In genomic region chr11:44305643-44306468, GRCh38 we compare ENCODE assay signal across 8 cellular contexts. TPM values are rescaled to one million over a fixed set of nuclear protein-coding genes. Genes with fewer than 3 reads are reported as not detected.
DNase-seq lines count a peak whose midpoint lies in the region; ATAC-seq and TF ChIP-seq lines count a peak whose summit lies in the region.

No MANE protein-coding gene starts in this region.

- H3K36me3 ChIP-seq in CD8-positive, alpha-beta memory T cell (ENCODE audit: insufficient read depth, low read length) = no peaks in the 10 kb centered on the region
- no peaks in the 10 kb centered on the region for H3K36me3 ChIP-seq in prostate gland

- WGBS in prostate gland = 19% methylated on average over 58 of the region's 58 CpGs

- no peak for TF ChIP-seq POLR2A in erythroblast (IDR thresholded peaks at IDR 0.05; ENCODE audit: low read length)
- no peak for TF ChIP-seq POLR2A in prostate gland (IDR thresholded peaks at IDR 0.05)

- peak overlapping the region in 3 of 8 donors; percentile 34 to 60 (median 51) for H3K27ac Mint-ChIP-seq in CD8-positive, alpha-beta memory T cell

- peaks cover 0 to 6% (median 0%) of the 10 kb centered on the region in 5 donors for H3K9me3 Mint-ChIP-seq in CD8-positive, alpha-beta memory T cell

- peaks cover 16% of the 10 kb centered on the region for H3K4me1 ChIP-seq in CD8-positive, alpha-beta memory T cell (ENCODE audit: insufficient read depth, low read length)
- H3K4me1 ChIP-seq in prostate gland (replicated peaks) = no peaks in the 10 kb centered on the region

- H3K9me3 ChIP-seq in CD8-positive, alpha-beta memory T cell (ENCODE audit: low read length) = no peaks in the 10 kb centered on the region
- no peaks in the 10 kb centered on the region for H3K9me3 ChIP-seq in prostate gland

- peak overlapping the region; percentile 81 to 93 (median 85) for H3K4me3 Mint-ChIP-seq in CD8-positive, alpha-beta memory T cell

- peak overlapping the region; percentile 59 for H3K4me3 ChIP-seq in CD8-positive, alpha-beta memory T cell (ENCODE audit: low read length)
- peak overlapping the region; percentile 18 to 29 for H3K4me3 ChIP-seq in prostate gland

- intact Hi-C loops in prostate gland (cut with DNase I) = no loop called here

- peaks cover 0 to 2% (median 0%) of the 10 kb centered on the region in 3 donors for H3K36me3 Mint-ChIP-seq in CD8-positive, alpha-beta memory T cell

- no peak overlapping the region for H3K27ac ChIP-seq in CD8-positive, alpha-beta memory T cell (ENCODE audit: low read depth, low read length)
- H3K27ac ChIP-seq in prostate gland = no peak overlapping the region

- H3K27me3 Mint-ChIP-seq in CD8-positive, alpha-beta memory T cell = peaks cover 69 to 78% of the 10 kb centered on the region in 2 donors

- DNase-seq in CD8-positive, alpha-beta memory T cell = peak in 1 of 5 donors; percentile 13
- DNase-seq in RPMI8226 (peak; percentile 57), erythroblast (lab: John Stamatoyannopoulos, UW) (peak; percentile 17 to 42), prostate gland (ENCODE audit: low spot score) (no peak), dedifferentiated amniotic fluid mesenchymal stem cell (ENCODE audit: extremely low spot score) (no peak), GOT3 (lab: John Stamatoyannopoulos, UW) (no peak), omental fat pad (ENCODE audit: low spot score) (no peak)

- POLR2A ChIA-PET in CD8-positive, alpha-beta memory T cell (lab: Charles Lee) = no interaction called here

- CTCF ChIA-PET in CD8-positive, alpha-beta memory T cell (lab: Charles Lee) = no interaction called here

- peaks cover 27 to 54% (median 28%) of the 10 kb centered on the region in 3 donors for H3K4me1 Mint-ChIP-seq in CD8-positive, alpha-beta memory T cell

- peaks cover 38% of the 10 kb centered on the region for H3K27me3 ChIP-seq in CD8-positive, alpha-beta memory T cell (ENCODE audit: insufficient read depth, low read length, poor library complexity, severe bottlenecking)
- H3K27me3 ChIP-seq in prostate gland (replicated peaks; ENCODE audit: insufficient read depth) = peaks cover 49% of the 10 kb centered on the region

- ATAC-seq in omental fat pad (ENCODE audit: low FRiP score) = no peak
- no peak for ATAC-seq in HG02678 (IDR thresholded peaks at IDR 0.05; ENCODE audit: unreplicated experiment)

- no peak for TF ChIP-seq CTCF in prostate gland (IDR thresholded peaks at IDR 0.05)
- TF ChIP-seq CTCF in omental fat pad (IDR thresholded peaks at IDR 0.05) = no peak

RNA-seq across cellular contexts. Expression of gene ALX4, which starts 4.1 kb away (rescaled TPM):
- not detected for total RNA-seq in CD8-positive, alpha-beta memory T cell
- polyA plus RNA-seq in CD8-positive, alpha-beta memory T cell = not detected
- total RNA-seq in prostate gland (under 1 TPM; 0.17 to 0.36 TPM), omental fat pad (under 1 TPM in 3 of 4 donors, not detected in 1; 0.09 to 0.32 (median 0.13) TPM)

Comparison
In these comparisons a context has a peak if more than half of its experiments do, and no peak if none do; other contexts are left out.
1. DNase-seq: peak in RPMI8226 (single experiment) and erythroblast (2 of 2); none in prostate gland (single experiment), dedifferentiated amniotic fluid mesenchymal stem cell (single experiment), GOT3 (single experiment) and omental fat pad (single experiment).